ENCODE assay signal across 30 cellular contexts in genomic region chr14:67570453-67570852, GRCh38.
"Had no signal": no experiment of that assay in that cellular context is flagged by ENCODE, and none has a peak within 500 bp of the region (broad histone marks: within the 10 kb centered on the region; RNA-seq: fewer than 3 reads in every experiment).

No MANE protein-coding gene starts in this region.

- DNase-seq: activated CD4-positive, alpha-beta T cell treated with anti-CD3 and anti-CD28 coated beads, Interleukin-2, amount 10 ng/mL, durations not matched to agents 24 days and 14 days; activated CD4-positive, alpha-beta T cell treated with anti-CD3 and anti-CD28 coated beads, Interleukin-2, amount 50 U/mL, for 4 hours; activated CD4-positive, CD25-positive, alpha-beta regulatory T cell; activated CD8-positive, alpha-beta T cell treated with anti-CD3 and anti-CD28 coated beads for 36 hours; activated naive CD4-positive, alpha-beta T cell; activated naive CD4-positive, alpha-beta T cell treated with anti-CD3 and anti-CD28 coated beads, Interleukin-2, amount 50 U/mL, for 16 hours; activated naive CD8-positive, alpha-beta T cell treated with anti-CD3 and anti-CD28 coated beads for 36 hours; activated T-cell treated with anti-CD3 and anti-CD28 coated beads, Interleukin-2, amount 50 U/mL, for 1 hour; activated T-cell treated with anti-CD3 and anti-CD28 coated beads, Interleukin-2, amount 50 U/mL, for 72 hours; amniotic stem cell; brain microvascular endothelial cell; central memory CD4-positive, alpha-beta T cell; NCI-H1417; NCI-H146; NCI-H187; NCI-H2081 treated with DMSO at 0.1 percent for 48 hours; NCI-H2227 treated with DMSO at 0.1 percent for 48 hours; NCI-H446; NK-92 treated with Interleukin-12 subunit alpha and Interleukin-12 subunit beta, amount 100 ng/mL, for 24 hours; PC-3; RPMI8226; T-helper 1 cell; T-helper 2 cell; T-helper 9 cell had no signal

- H3K4me3 Mint-ChIP-seq: activated CD4-positive, alpha-beta T cell treated with anti-CD3 and anti-CD28 coated beads, Interleukin-2, amount 10 ng/mL, durations not matched to agents 24 days and 14 days; activated CD8-positive, alpha-beta T cell treated with anti-CD3 and anti-CD28 coated beads for 36 hours; activated naive CD8-positive, alpha-beta T cell treated with anti-CD3 and anti-CD28 coated beads for 36 hours; activated T-cell treated with anti-CD3 and anti-CD28 coated beads, Interleukin-2, amount 50 U/mL, for 72 hours; activated T-helper 17 cell treated with anti-CD3 and anti-CD28 coated beads, Interleukin-2, amount 50 U/mL, for 72 hours had no signal

- H3K27ac ChIP-seq: brain microvascular endothelial cell, Peyer's patch, SJSA1, WERI-Rb-1 had no signal

- H3K36me3 Mint-ChIP-seq: activated naive CD8-positive, alpha-beta T cell treated with anti-CD3 and anti-CD28 coated beads for 36 hours had no signal

- H3K4me1 Mint-ChIP-seq: activated T-helper 17 cell treated with anti-CD3 and anti-CD28 coated beads, Interleukin-2, amount 50 U/mL, for 72 hours had no signal

- H3K9me3 Mint-ChIP-seq: activated CD4-positive, alpha-beta T cell treated with anti-CD3 and anti-CD28 coated beads, Interleukin-2, amount 10 ng/mL, durations not matched to agents 24 days and 14 days; activated CD8-positive, alpha-beta T cell treated with anti-CD3 and anti-CD28 coated beads for 36 hours; activated naive CD8-positive, alpha-beta T cell treated with anti-CD3 and anti-CD28 coated beads for 36 hours; activated T-cell treated with anti-CD3 and anti-CD28 coated beads, Interleukin-2, amount 50 U/mL, for 72 hours; activated T-helper 17 cell treated with anti-CD3 and anti-CD28 coated beads, Interleukin-2, amount 50 U/mL, for 72 hours had no signal

- ATAC-seq: K562, SK-N-SH treated with all-trans-retinoic acid at 6 μM for 48 hours had no signal

- H3K27ac Mint-ChIP-seq: activated CD4-positive, alpha-beta T cell treated with anti-CD3 and anti-CD28 coated beads, Interleukin-2, amount 10 ng/mL, durations not matched to agents 24 days and 14 days; activated CD8-positive, alpha-beta T cell treated with anti-CD3 and anti-CD28 coated beads for 36 hours; activated naive CD8-positive, alpha-beta T cell treated with anti-CD3 and anti-CD28 coated beads for 36 hours; activated T-cell treated with anti-CD3 and anti-CD28 coated beads, Interleukin-2, amount 50 U/mL, for 72 hours; activated T-helper 17 cell treated with anti-CD3 and anti-CD28 coated beads, Interleukin-2, amount 50 U/mL, for 72 hours had no signal

- H3K27me3 Mint-ChIP-seq: activated CD4-positive, alpha-beta T cell treated with anti-CD3 and anti-CD28 coated beads, Interleukin-2, amount 10 ng/mL, durations not matched to agents 24 days and 14 days; activated CD8-positive, alpha-beta T cell treated with anti-CD3 and anti-CD28 coated beads for 36 hours; activated naive CD8-positive, alpha-beta T cell treated with anti-CD3 and anti-CD28 coated beads for 36 hours; activated T-helper 17 cell treated with anti-CD3 and anti-CD28 coated beads, Interleukin-2, amount 50 U/mL, for 72 hours had no signal
